20 cellular contexts compared by ENCODE assay signal in the genomic region with DNA sequence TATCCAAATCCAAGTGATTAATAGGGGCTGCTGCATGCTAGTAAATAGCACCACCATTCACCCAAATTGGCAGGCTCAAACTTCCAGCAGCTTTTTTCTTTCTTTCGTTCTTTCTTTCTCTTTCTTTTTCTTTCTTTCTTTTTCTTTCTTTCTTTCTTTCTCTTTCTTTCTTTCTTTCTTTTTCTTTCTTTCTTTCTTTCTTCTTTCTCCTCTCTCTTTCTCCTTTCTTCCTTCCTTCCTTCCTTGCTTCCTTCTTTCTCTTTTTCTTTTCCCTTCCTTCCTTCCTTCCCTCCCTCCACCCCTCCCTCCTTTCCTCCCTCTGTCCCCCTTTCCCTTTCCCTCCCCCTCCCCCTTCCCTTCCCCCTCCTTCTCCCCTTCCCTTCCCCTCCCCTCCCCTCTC.
"Had no signal": no experiment of that assay in that cellular context is flagged by ENCODE, and none has a peak within 500 bp of the region (broad histone marks: within the 10 kb centered on the region; RNA-seq: fewer than 3 reads in every experiment).

No MANE protein-coding gene starts in this region.

- H3K4me3 ChIP-seq: SJSA1, SK-N-MC had no signal

- H3K9ac ChIP-seq: KMS-11 had no signal

- H3K4me2 ChIP-seq: KMS-11 had no signal

- H3K27ac ChIP-seq: KMS-11, SJSA1, SK-N-MC had no signal

- H3K4me1 ChIP-seq: SJSA1 had no signal

- H3K36me3 ChIP-seq: SJSA1 had no signal

- H3K27me3 ChIP-seq: SJSA1 had no signal

- FAIRE-seq: RCC 7860 had no signal

- H3K9me3 ChIP-seq: SJSA1 had no signal

- DNase-seq: IMR-90, NCI-H1048, NCI-H1105 treated with DMSO at 0.1 percent for 48 hours, NCI-H1417 treated with DMSO at 0.1 percent for 48 hours, NCI-H146, NCI-H1694 treated with DMSO at 0.1 percent for 48 hours, NCI-H1930, NCI-H2081, NCI-H2107, NCI-H2227 treated with DMSO at 0.1 percent for 48 hours, NCI-H524, NCI-H526 treated with DMSO at 0.1 percent for 48 hours, NCI-H748 treated with DMSO at 0.1 percent for 48 hours, Right ventricle myocardium superior, RPMI8226, SIG-M5 had no signal
